8 cellular contexts compared by ENCODE assay signal in genomic region chr4:65668201-65669007, GRCh38. TPM values are rescaled to one million over a fixed set of nuclear protein-coding genes. Genes with fewer than 3 reads are reported as not detected.
A peak's percentile ranks its signal among the peaks of the same experiment; 100 is the strongest.
DNase-seq lines count a peak whose midpoint lies in the region; ATAC-seq and TF ChIP-seq lines count a peak whose summit lies in the region.

No MANE protein-coding gene starts in this region.

- intact Hi-C loops in heart right ventricle (cut with DNase I), result no loop called here

- TF ChIP-seq CTCF in WERI-Rb-1 (IDR thresholded peaks at IDR 0.05; ENCODE audit: low read depth, low read length) (no peak), heart right ventricle (IDR thresholded peaks at IDR 0.05) (no peak)

- H3K36me3 ChIP-seq in ES-I3 (ENCODE audit: insufficient read depth, low read length), result no peaks in the 10 kb centered on the region
- no peaks in the 10 kb centered on the region for H3K36me3 ChIP-seq in WERI-Rb-1
- H3K36me3 ChIP-seq in heart right ventricle, result no peaks in the 10 kb centered on the region

- H3K4me3 ChIP-seq in WERI-Rb-1 (ENCODE audit: low read depth, low read length) (peak overlapping the region; percentile 64), heart right ventricle (peak overlapping the region; percentile 2 to 53 (median 42))

- H3K27me3 ChIP-seq in WERI-Rb-1 (ENCODE audit: insufficient read depth, low read depth, severe bottlenecking) (no peaks in the 10 kb centered on the region), heart right ventricle (peaks cover 4 to 84% (median 61%) of the 10 kb centered on the region in 7 donors)

- 3 to 4% methylated on average over 32 of the region's 32 CpGs for WGBS in heart right ventricle, 2 donors

- H3K9ac ChIP-seq in ES-I3 (ENCODE audit: low read depth, low read length), result peak overlapping the region; percentile 44; the same call in 1 of the 2 replicates

- DNase-seq in WERI-Rb-1, result peak; percentile 39
- no peak for DNase-seq in heart right ventricle
- DNase-seq in putamen (ENCODE audit: low spot score), result peak; percentile 36
- no peak for DNase-seq in ureter (ENCODE audit: low spot score)
- no peak for DNase-seq in stimulated activated CD4-positive, alpha-beta T cell treated with anti-CD3 and anti-CD28 coated beads, Interleukin-2, amount 100 ng/mL, for 48 hours

- no peak overlapping the region for H3K27ac ChIP-seq in WERI-Rb-1
- H3K27ac ChIP-seq in heart right ventricle, result no peak overlapping the region

- H3K4me1 ChIP-seq in ES-I3 (ENCODE audit: insufficient read depth, low read length) (peaks cover 11% of the 10 kb centered on the region), heart right ventricle (peaks cover 0 to 26% (median 5%) of the 10 kb centered on the region in 9 donors)

- no peaks in the 10 kb centered on the region for H3K9me3 ChIP-seq in ES-I3 (ENCODE audit: control insufficient read depth, insufficient read depth, low read length)
- no peaks in the 10 kb centered on the region for H3K9me3 ChIP-seq in WERI-Rb-1 (ENCODE audit: severe bottlenecking)
- no peaks in the 10 kb centered on the region for H3K9me3 ChIP-seq in heart right ventricle

- ATAC-seq in heart right ventricle (peak in 5 of 8 donors; percentile 21 to 55 (median 33)), HG03045 (IDR thresholded peaks at IDR 0.05; ENCODE audit: unreplicated experiment) (no peak), HG03354 (IDR thresholded peaks at IDR 0.05; ENCODE audit: poor library complexity, severe bottlenecking, unreplicated experiment) (no peak)

RNA-seq across cellular contexts. Expression of gene EPHA5, which starts 1.9 kb away (rescaled TPM):
- total RNA-seq in heart right ventricle (under 1 TPM in 9 of 10 donors, not detected in 1; 0.05 to 0.37 (median 0.08) TPM), ureter (not detected)
- under 1 TPM; under 0.01 to 0.15 TPM for polyA plus RNA-seq in heart right ventricle

Comparison
In these comparisons a context has a peak if more than half of its experiments do, and no peak if none do; other contexts are left out.
1. DNase-seq: peak in WERI-Rb-1 (single experiment) and putamen (single experiment); none in heart right ventricle (0 of 2), ureter (single experiment) and stimulated activated CD4-positive, alpha-beta T cell treated with anti-CD3 and anti-CD28 coated beads, Interleukin-2, amount 100 ng/mL, for 48 hours (0 of 2).
2. ATAC-seq: peak in heart right ventricle (5 of 8); none in HG03045 (single experiment) and HG03354 (single experiment).